ENCODE assay signal across 20 cellular contexts in genomic region chr7:131683536-131684125, GRCh38.
A peak's percentile ranks its signal among the peaks of the same experiment; 100 is the strongest.
DNase-seq lines count a peak whose midpoint lies in the region; ATAC-seq lines count a peak whose summit lies in the region.
"Had no signal": no experiment of that assay in that cellular context is flagged by ENCODE, and none has a peak within 500 bp of the region (broad histone marks: within the 10 kb centered on the region; RNA-seq: fewer than 3 reads in every experiment).

No MANE protein-coding gene starts in this region.

- no peak overlapping the region for H3K4me3 Mint-ChIP-seq in activated CD4-positive, alpha-beta memory T cell treated with anti-CD3 and anti-CD28 coated beads, Interleukin-2, amount 10 ng/mL, durations not matched to agents 7 days and 5 days
- H3K4me3 Mint-ChIP-seq: activated CD4-positive, alpha-beta T cell treated with anti-CD3 and anti-CD28 coated beads, Interleukin-2, amount 10 ng/mL, durations not matched to agents 24 days and 14 days; GM23338 had no signal

- H3K27ac Mint-ChIP-seq in activated CD4-positive, alpha-beta memory T cell treated with anti-CD3 and anti-CD28 coated beads, Interleukin-2, amount 10 ng/mL, durations not matched to agents 7 days and 5 days = no peak overlapping the region
- H3K27ac Mint-ChIP-seq: activated CD4-positive, alpha-beta T cell treated with anti-CD3 and anti-CD28 coated beads, Interleukin-2, amount 10 ng/mL, durations not matched to agents 24 days and 14 days; GM23338 had no signal

- H3K4me2 ChIP-seq in BLaER1 treated with 17β-estradiol and CSF1 and Interleukin-3, amounts not matched to agents 10 nM and 100 nM = peak overlapping the region in 8 of 11 experiments; percentile 16 to 74 (median 64); a peak in 15 of 22 replicates
- H3K4me2 ChIP-seq: GM23338 had no signal

- no peak for DNase-seq in activated CD4-positive, alpha-beta memory T cell treated with anti-CD3 and anti-CD28 coated beads, Interleukin-2, amount 10 ng/mL, durations not matched to agents 7 days and 5 days
- no peak for DNase-seq in effector memory CD4-positive, alpha-beta T cell
- no peak for DNase-seq in effector CD4-positive, alpha-beta T cell
- no peak for DNase-seq in NOMO-1 treated with dmso at 0.1 percent for 144 hours (lab: John Stamatoyannopoulos, UW; ENCODE audit: unreplicated experiment)
- DNase-seq: activated CD4-positive, alpha-beta T cell treated with anti-CD3 and anti-CD28 coated beads, Interleukin-2, amount 10 ng/mL, durations not matched to agents 24 days and 14 days; activated CD8-positive, alpha-beta memory T cell treated with anti-CD3 and anti-CD28 coated beads, Interleukin-2, amount 50 U/mL, for 48 hours; activated effector memory CD4-positive, alpha-beta T cell treated with Interleukin-2 at 50 U/mL for 16 hours; Calu3; EL; head of caudate nucleus; IMR-90; left ventricle myocardium superior; OCI-M1; posterior cingulate gyrus; SHP77 treated with DMSO at 0.1 percent for 48 hours had no signal

- no peaks in the 10 kb centered on the region for H3K36me3 ChIP-seq in BLaER1 treated with 17β-estradiol and CSF1 and Interleukin-3, amounts not matched to agents 10 nM and 100 nM
- no peaks in the 10 kb centered on the region for H3K36me3 ChIP-seq in effector memory CD4-positive, alpha-beta T cell (ENCODE audit: control insufficient read depth, insufficient read depth, low read length)

- no peaks in the 10 kb centered on the region for H3K36me3 Mint-ChIP-seq in activated CD4-positive, alpha-beta memory T cell treated with anti-CD3 and anti-CD28 coated beads, Interleukin-2, amount 10 ng/mL, durations not matched to agents 7 days and 5 days (ENCODE audit: low read depth)

- peaks cover 20% of the 10 kb centered on the region for H3K27me3 Mint-ChIP-seq in activated CD4-positive, alpha-beta memory T cell treated with anti-CD3 and anti-CD28 coated beads, Interleukin-2, amount 10 ng/mL, durations not matched to agents 7 days and 5 days

- no peak overlapping the region for H3K9ac ChIP-seq in BLaER1 treated with 17β-estradiol and CSF1 and Interleukin-3, amounts not matched to agents 10 nM and 100 nM

- peaks cover 0 to 28% (median 12%) of the 10 kb centered on the region in 10 experiments; a peak in 16 of 20 replicates for H3K4me1 ChIP-seq in BLaER1 treated with 17β-estradiol and CSF1 and Interleukin-3, amounts not matched to agents 10 nM and 100 nM
- H3K4me1 ChIP-seq in effector memory CD4-positive, alpha-beta T cell (ENCODE audit: control insufficient read depth, insufficient read depth, low read length, poor library complexity, severe bottlenecking) = no peaks in the 10 kb centered on the region

- no peak overlapping the region for H3K4me3 ChIP-seq in BLaER1 treated with 17β-estradiol and CSF1 and Interleukin-3, amounts not matched to agents 10 nM and 100 nM
- H3K4me3 ChIP-seq in effector memory CD4-positive, alpha-beta T cell (ENCODE audit: insufficient read depth, low read depth, low read length, poor library complexity, severe bottlenecking) = no peak overlapping the region
- H3K4me3 ChIP-seq: GM23338 had no signal

- CTCF ChIA-PET in activated CD4-positive, alpha-beta memory T cell treated with anti-CD3 and anti-CD28 coated beads, Interleukin-2, amount 10 ng/mL, durations not matched to agents 7 days and 5 days (lab: Charles Lee) = no interaction called here

- peak; percentile 87 for ATAC-seq in GM19395 (IDR thresholded peaks at IDR 0.05; ENCODE audit: unreplicated experiment)
- peak; percentile 70 for ATAC-seq in HG02678 (IDR thresholded peaks at IDR 0.05; ENCODE audit: unreplicated experiment)
- peak; percentile 49 for ATAC-seq in HG03378 (IDR thresholded peaks at IDR 0.05; ENCODE audit: unreplicated experiment)
- ATAC-seq: GM23338, left ventricle myocardium superior had no signal

- H3K27me3 ChIP-seq in BLaER1 treated with 17β-estradiol and CSF1 and Interleukin-3, amounts not matched to agents 10 nM and 100 nM = no peaks in the 10 kb centered on the region
- H3K27me3 ChIP-seq in effector memory CD4-positive, alpha-beta T cell (replicated peaks; ENCODE audit: control insufficient read depth, insufficient read depth, low read length, poor library complexity, severe bottlenecking) = no peaks in the 10 kb centered on the region

- H3K9me3 Mint-ChIP-seq in activated CD4-positive, alpha-beta memory T cell treated with anti-CD3 and anti-CD28 coated beads, Interleukin-2, amount 10 ng/mL, durations not matched to agents 7 days and 5 days = no peaks in the 10 kb centered on the region

- no peaks in the 10 kb centered on the region for H3K4me1 Mint-ChIP-seq in activated CD4-positive, alpha-beta memory T cell treated with anti-CD3 and anti-CD28 coated beads, Interleukin-2, amount 10 ng/mL, durations not matched to agents 7 days and 5 days
- H3K4me1 Mint-ChIP-seq: activated CD4-positive, alpha-beta T cell treated with anti-CD3 and anti-CD28 coated beads, Interleukin-2, amount 10 ng/mL, durations not matched to agents 24 days and 14 days; GM23338 had no signal

- H3K27ac ChIP-seq in BLaER1 treated with 17β-estradiol and CSF1 and Interleukin-3, amounts not matched to agents 10 nM and 100 nM = no peak overlapping the region
- no peak overlapping the region for H3K27ac ChIP-seq in effector memory CD4-positive, alpha-beta T cell (ENCODE audit: insufficient read depth, low read length, poor library complexity, severe bottlenecking)

- H3K9me3 ChIP-seq in BLaER1 treated with 17β-estradiol and CSF1 and Interleukin-3, amounts not matched to agents 10 nM and 100 nM (replicated peaks in 1 of 11) = no peaks in the 10 kb centered on the region
- no peaks in the 10 kb centered on the region for H3K9me3 ChIP-seq in effector memory CD4-positive, alpha-beta T cell (ENCODE audit: control insufficient read depth, low read length)

- H4K20me1 ChIP-seq in BLaER1 treated with 17β-estradiol and CSF1 and Interleukin-3, amounts not matched to agents 10 nM and 100 nM = no peaks in the 10 kb centered on the region; a peak in 1 of 22 replicates

- POLR2A ChIA-PET in activated CD4-positive, alpha-beta memory T cell treated with anti-CD3 and anti-CD28 coated beads, Interleukin-2, amount 10 ng/mL, durations not matched to agents 7 days and 5 days (lab: Charles Lee) = no interaction called here
